8 cellular contexts compared by ENCODE assay signal in the genomic region with DNA sequence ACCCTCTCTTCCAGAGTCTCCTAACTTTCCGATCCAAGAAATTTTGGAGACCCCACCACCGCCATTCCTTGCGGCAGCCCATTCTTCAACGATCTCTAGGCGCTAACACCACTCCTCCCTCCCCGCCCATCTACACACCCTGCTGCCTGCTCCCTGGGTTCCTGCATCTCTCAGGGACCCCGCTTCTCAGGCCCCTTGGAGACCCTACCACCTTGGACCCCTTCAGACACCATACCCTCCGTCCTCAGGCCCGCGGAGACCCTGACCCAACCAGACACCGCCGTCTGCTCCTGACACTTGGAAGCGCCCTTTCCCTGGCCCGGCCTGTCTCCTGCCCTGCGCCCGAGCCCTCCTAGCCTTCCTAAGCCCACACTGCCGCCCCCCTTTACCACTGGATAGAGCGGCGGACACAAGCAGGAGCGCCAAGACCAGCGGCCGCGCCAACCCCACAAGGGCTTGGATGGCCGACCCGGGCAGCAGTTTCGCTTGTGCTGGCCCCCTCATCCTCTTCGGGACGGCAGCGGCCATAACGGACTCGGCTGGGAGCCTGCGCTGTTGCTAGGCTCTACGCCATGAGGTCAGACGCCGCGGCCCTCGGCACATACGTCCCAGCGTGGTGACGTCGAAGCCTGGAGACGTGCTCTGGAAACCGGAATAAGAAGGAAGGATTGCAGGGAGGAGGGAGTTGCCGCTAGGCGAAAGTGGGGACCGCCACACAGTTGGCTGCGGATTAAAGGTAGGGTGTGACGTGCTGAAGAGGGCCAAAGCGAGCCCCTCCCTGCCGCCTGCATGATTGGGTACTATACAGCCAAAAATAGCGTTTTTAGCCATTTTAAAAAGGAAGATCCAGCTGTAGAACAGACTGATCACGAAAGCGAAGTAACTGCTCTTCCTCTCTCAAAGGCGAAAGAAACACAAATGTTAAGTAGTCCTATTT. TPM values are rescaled to one million over a fixed set of nuclear protein-coding genes. Genes with fewer than 3 reads are reported as not detected.
DNase-seq lines count a peak whose midpoint lies in the region; TF ChIP-seq lines count a peak whose summit lies in the region.

Gene C5orf15, minus strand, starts transcription at position 569 of the 937 bp plus-strand sequence. Its CDS starts 41 bp downstream, at position 528.

- H3K36me3 ChIP-seq in effector memory CD4-positive, alpha-beta T cell (ENCODE audit: control insufficient read depth, insufficient read depth, low read length) = peaks cover 4% of the 10 kb centered on the region

- POLR2A ChIA-PET in activated CD8-positive, alpha-beta memory T cell treated with anti-CD3 and anti-CD28 coated beads for 36 hours (lab: Charles Lee) = interaction anchor here (0.5 kb wide), 1 partner anchor 93 kb away, joined by 3 read pairs; no protein-coding TSS in a partner anchor

- no peaks in the 10 kb centered on the region for H3K27me3 ChIP-seq in effector memory CD4-positive, alpha-beta T cell (replicated peaks; ENCODE audit: control insufficient read depth, insufficient read depth, low read length, poor library complexity, severe bottlenecking)

- peak within 1 kb of the TSS; percentile 88 for H3K4me3 ChIP-seq in effector memory CD4-positive, alpha-beta T cell (ENCODE audit: insufficient read depth, low read depth, low read length, poor library complexity, severe bottlenecking)

- H3K4me1 ChIP-seq in effector memory CD4-positive, alpha-beta T cell (ENCODE audit: control insufficient read depth, insufficient read depth, low read length, poor library complexity, severe bottlenecking) = no peaks in the 10 kb centered on the region

- DNase-seq in COLO668 (lab: John Stamatoyannopoulos, UW; ENCODE audit: unreplicated experiment) (peak; percentile 90), GM20000 (ENCODE audit: low spot score) (peak; percentile 86), HT-29 (ENCODE audit: low spot score) (peak; percentile 93), NOMO-1 (lab: John Stamatoyannopoulos, UW; ENCODE audit: unreplicated experiment in 2 of 2) (peak; percentile 96 to 98), lung microvascular endothelial cell (ENCODE audit: low read depth in 2 of 2) (peak; percentile 97 to 98)
- peak; percentile 88 to 91 (median 89) for DNase-seq in effector memory CD4-positive, alpha-beta T cell
- DNase-seq in stimulated activated CD4-positive, alpha-beta T cell treated with anti-CD3 and anti-CD28 coated beads, TNF-alpha, amount 100 ng/mL, for 48 hours (ENCODE audit: low read depth in 3 of 3) = peak; percentile 87 to 91 (median 88)

- CTCF ChIA-PET in activated CD8-positive, alpha-beta memory T cell treated with anti-CD3 and anti-CD28 coated beads for 36 hours (lab: Charles Lee) = no interaction called here

- H3K27ac ChIP-seq in effector memory CD4-positive, alpha-beta T cell (ENCODE audit: insufficient read depth, low read length, poor library complexity, severe bottlenecking) = peak within 1 kb of the TSS; percentile 87

- H3K9me3 ChIP-seq in effector memory CD4-positive, alpha-beta T cell (ENCODE audit: control insufficient read depth, low read length) = no peaks in the 10 kb centered on the region

- no peak for TF ChIP-seq CTCF in GM20000 (IDR thresholded peaks at IDR 0.05; ENCODE audit: extremely low read depth, missing control alignments)

RNA-seq across cellular contexts. Expression of gene C5orf15, which starts in this region (rescaled TPM):
- 25.0 and 32.2 TPM in 2 replicates for total RNA-seq in HT-29 (2014; rRNA removed; shearing (Covaris generic))
- total RNA-seq in activated CD8-positive, alpha-beta memory T cell treated with anti-CD3 and anti-CD28 coated beads for 36 hours = 10 to 100 TPM; 24.7 to 30.8 TPM
- 17.1 and 17.7 TPM in 2 replicates for total RNA-seq in lung microvascular endothelial cell

Comparison
In these comparisons a context has a peak if more than half of its experiments do, and no peak if none do; other contexts are left out.
1. Peak in every context shown above with its lines: DNase-seq, H3K4me3 ChIP-seq and H3K27ac ChIP-seq.